In genomic region chr15:66635006-66635405, GRCh38 we compare ENCODE assay signal across 2 cellular contexts.
TF ChIP-seq lines count a peak whose summit lies in the region.

No MANE protein-coding gene starts in this region.

TF ChIP-seq in H1, 55 proteins besides CTCF, POLR2A, EP300 and RAD21:
- no peak for TF ChIP-seq TEAD4 (IDR thresholded peaks at IDR 0.05; ENCODE audit: low read depth, low read length)

TF ChIP-seq in SK-N-SH, 30 proteins besides CTCF, POLR2A, EP300 and RAD21:
- TF ChIP-seq GABPA (IDR thresholded peaks at IDR 0.05; ENCODE audit: low read depth), result no peak
